10 cellular contexts compared by ENCODE assay signal in genomic region chr4:134200811-134201215, GRCh38. TPM values are rescaled to one million over a fixed set of nuclear protein-coding genes. Genes with fewer than 3 reads are reported as not detected.
DNase-seq lines count a peak whose midpoint lies in the region; ATAC-seq, FAIRE-seq and TF ChIP-seq lines count a peak whose summit lies in the region.
"Had no signal": no experiment of that assay in that cellular context is flagged by ENCODE, and none has a peak within 500 bp of the region (broad histone marks: within the 10 kb centered on the region; RNA-seq: fewer than 3 reads in every experiment).

No MANE protein-coding gene starts in this region.

- H3K56ac ChIP-seq in H1 (replicated peaks; ENCODE audit: insufficient read length, low read depth, low read length), result no peak overlapping the region
- peak overlapping the region; percentile 86 for H3K56ac ChIP-seq in mesendoderm (ENCODE audit: low read length)

- no peak for ATAC-seq in HG03108 (IDR thresholded peaks at IDR 0.05; ENCODE audit: unreplicated experiment)

- DNase-seq in H1 (ENCODE audit: low read depth in 1 of 2, low spot score in 2 of 2), result no peak
- no peak for DNase-seq in mesendoderm
- DNase-seq in type B pancreatic cell (ENCODE audit: extremely low spot score, unreplicated experiment), result no peak
- no peak for DNase-seq in DMS153 treated with DMSO at 0.1 percent for 48 hours (lab: John Stamatoyannopoulos, UW; ENCODE audit: unreplicated experiment)
- DNase-seq in small intestine, result no peak
- DNase-seq: activated naive CD8-positive, alpha-beta T cell treated with anti-CD3 and anti-CD28 coated beads for 36 hours; NCI-H187; T-helper 9 cell had no signal

- no peak for TF ChIP-seq POLR2A in H1 (IDR thresholded peaks at IDR 0.05; ENCODE audit: control extremely low read depth in 1 of 2, low read depth in 2 of 2, low read length in 2 of 2)

- H3K36me3 ChIP-seq in KOPT-K1 (ENCODE audit: insufficient read depth, low read length), result no peaks in the 10 kb centered on the region
- H3K36me3 ChIP-seq in H1 (ENCODE audit: control insufficient read depth in 2 of 4, insufficient read depth in 4 of 4, low read length in 3 of 4), result no peaks in the 10 kb centered on the region
- no peaks in the 10 kb centered on the region for H3K36me3 ChIP-seq in mesendoderm (ENCODE audit: control insufficient read depth, insufficient read depth, low read length)
- H3K36me3 ChIP-seq in small intestine (ENCODE audit: control insufficient read depth in 2 of 2, insufficient read depth in 2 of 2, low read length in 2 of 2), result no peaks in the 10 kb centered on the region

- peaks cover 6% of the 10 kb centered on the region for H3K9me3 Mint-ChIP-seq in type B pancreatic cell

- no peak overlapping the region for H2AK5ac ChIP-seq in H1 (ENCODE audit: low read depth, low read length)
- H2AK5ac ChIP-seq in mesendoderm (ENCODE audit: low read length), result no peak overlapping the region

- H3K4me3 ChIP-seq in H1 (ENCODE audit: extremely low read depth in 1 of 4, insufficient read depth in 2 of 4, low read depth in 3 of 4, low read length in 4 of 4) (peak overlapping the region; percentile 19 to 59 (median 34); a peak in 7 of 8 replicates), mesendoderm (ENCODE audit: low read length) (peak overlapping the region; percentile 52), small intestine (ENCODE audit: low read depth in 1 of 2, low read length in 2 of 2) (no peak overlapping the region)

- H3K4ac ChIP-seq in H1 (replicated peaks; ENCODE audit: insufficient read length, low read depth, low read length) (peak overlapping the region; percentile 7), mesendoderm (ENCODE audit: low read depth, low read length) (no peak overlapping the region)

- H3K4me2 ChIP-seq in H1 (ENCODE audit: insufficient read depth in 1 of 2, low read depth in 2 of 2, low read length in 2 of 2) (peak overlapping the region; percentile 46 to 58; a peak in 3 of 4 replicates), mesendoderm (ENCODE audit: low read length) (peak overlapping the region; percentile 54)

- POLR2A ChIA-PET in H1 (lab: Charles Lee; ENCODE audit: partially characterized antibody), result no interaction called here

- no peaks in the 10 kb centered on the region for H3K79me2 ChIP-seq in H1 (ENCODE audit: control insufficient read depth in 1 of 2, insufficient read depth in 2 of 2, low read length in 2 of 2)
- no peaks in the 10 kb centered on the region for H3K79me2 ChIP-seq in mesendoderm (ENCODE audit: control insufficient read depth, insufficient read depth, low read length)

- 0 out of 2 replicates have a peak overlapping the region, but pooled peaks have one; percentile 54 for H2AFZ ChIP-seq in H1 (ENCODE audit: low read length)

- no peaks in the 10 kb centered on the region for H3K79me1 ChIP-seq in H1 (ENCODE audit: low read depth, low read length)
- no peaks in the 10 kb centered on the region for H3K79me1 ChIP-seq in mesendoderm (ENCODE audit: low read length)

- H3K27ac Mint-ChIP-seq in type B pancreatic cell, result peak overlapping the region; percentile 55
- H3K27ac Mint-ChIP-seq: activated naive CD8-positive, alpha-beta T cell treated with anti-CD3 and anti-CD28 coated beads for 36 hours had no signal

- H3K9me3 ChIP-seq in KOPT-K1 (ENCODE audit: insufficient read depth, low read length, poor library complexity, severe bottlenecking) (no peaks in the 10 kb centered on the region), H1 (ENCODE audit: insufficient read depth in 2 of 2, low read depth in 1 of 2, low read length in 1 of 2) (peaks cover 3 to 4% of the 10 kb centered on the region in 2 experiments; a peak in 1 of 4 replicates), small intestine (ENCODE audit: control insufficient read depth, low read depth) (no peaks in the 10 kb centered on the region)

- H3K27ac ChIP-seq in KOPT-K1 (ENCODE audit: low read depth, low read length, poor library complexity, severe bottlenecking), result peak overlapping the region; percentile 80
- no peak overlapping the region for H3K27ac ChIP-seq in H1 (ENCODE audit: low read depth, low read length)
- H3K27ac ChIP-seq in mesendoderm (ENCODE audit: low read depth, low read length), result no peak overlapping the region
- H3K27ac ChIP-seq in small intestine (ENCODE audit: low read depth in 1 of 2, low read length in 1 of 2), result peak overlapping the region in 1 of 2 donors; percentile 47

- TF ChIP-seq EP300 in H1 (IDR thresholded peaks at IDR 0.05; ENCODE audit: borderline replicate concordance in 1 of 2, low read depth in 2 of 2, low read length in 2 of 2), result no peak

- no peak overlapping the region for H2BK120ac ChIP-seq in H1 (replicated peaks; ENCODE audit: low read depth, low read length)
- peak overlapping the region; percentile 82 for H2BK120ac ChIP-seq in mesendoderm (ENCODE audit: low read depth, low read length)

- H2BK15ac ChIP-seq in H1 (ENCODE audit: low read length) (0 out of 2 replicates have a peak overlapping the region, but pooled peaks have one; percentile 8), mesendoderm (replicated peaks; ENCODE audit: low read depth) (no peak overlapping the region)

- no peak overlapping the region; the same call in 1 of the 2 replicates for H2BK20ac ChIP-seq in H1 (ENCODE audit: low read length)

- no peak for TF ChIP-seq RAD21 in H1 (IDR thresholded peaks at IDR 0.05 in 1 of 2, conservative IDR thresholded peaks at IDR 0.05 in 1 of 2; ENCODE audit: low read depth in 2 of 2, low read length in 2 of 2)

- H2BK12ac ChIP-seq in H1 (ENCODE audit: low read depth, low read length), result peak overlapping the region; percentile 53; the same call in 1 of the 2 replicates

- H3K18ac ChIP-seq in H1 (ENCODE audit: extremely low read depth, low read length) (peak overlapping the region; percentile 66; the same call in 1 of the 2 replicates), mesendoderm (ENCODE audit: low read length) (peak overlapping the region; percentile 100)

- peak overlapping the region; percentile 88 for H3K4me3 Mint-ChIP-seq in type B pancreatic cell
- H3K4me3 Mint-ChIP-seq: activated naive CD8-positive, alpha-beta T cell treated with anti-CD3 and anti-CD28 coated beads for 36 hours had no signal

- H3K4me1 ChIP-seq in H1 (replicated peaks in 1 of 4; ENCODE audit: control insufficient read depth in 3 of 4, insufficient read depth in 4 of 4, low read length in 3 of 4) (peaks cover 0 to 3% (median under 1%) of the 10 kb centered on the region in 4 experiments; a peak in 3 of 7 replicates), mesendoderm (ENCODE audit: control insufficient read depth, low read depth, low read length) (peaks cover 4% of the 10 kb centered on the region), small intestine (ENCODE audit: control insufficient read depth in 2 of 2, insufficient read depth in 1 of 2, low read depth in 1 of 2, low read length in 1 of 2) (no peaks in the 10 kb centered on the region)

- 0 out of 2 replicates have a peak overlapping the region, but pooled peaks have one; percentile 9 for H4K8ac ChIP-seq in H1 (ENCODE audit: extremely low read depth, insufficient read depth, low read length)
- no peak overlapping the region for H4K8ac ChIP-seq in mesendoderm (ENCODE audit: low read depth, low read length)

- CTCF ChIA-PET in H1 (lab: Charles Lee; ENCODE audit: partially characterized antibody), result interaction anchor here (1.5 kb wide), 1 partner anchor 734 kb away, joined by 3 read pairs; no protein-coding TSS in a partner anchor

- H4K20me1 ChIP-seq in H1 (replicated peaks in 1 of 2; ENCODE audit: control insufficient read depth in 1 of 2, insufficient read depth in 2 of 2, low read length in 2 of 2), result no peaks in the 10 kb centered on the region

- H4K91ac ChIP-seq in H1 (replicated peaks; ENCODE audit: insufficient read length, low read length), result no peak overlapping the region

- H3K27me3 ChIP-seq in H1 (replicated peaks in 1 of 4; ENCODE audit: control insufficient read depth in 3 of 4, extremely low read depth in 1 of 4, insufficient read depth in 3 of 4, low read length in 3 of 4) (no peaks in the 10 kb centered on the region), mesendoderm (ENCODE audit: insufficient read depth, low read length, poor library complexity) (no peaks in the 10 kb centered on the region), small intestine (ENCODE audit: control insufficient read depth in 2 of 2, insufficient read depth in 2 of 2, low read length in 2 of 2) (no peaks in the 10 kb centered on the region)

- H3K27me3 Mint-ChIP-seq in type B pancreatic cell, result peaks cover 3% of the 10 kb centered on the region

- H3K23me2 ChIP-seq in H1 (ENCODE audit: low read depth, low read length), result no peaks in the 10 kb centered on the region; the same call in 1 of the 2 replicates

- 94% methylated on average over 10 of the region's 10 CpGs; no CpG with 5 or more reads in 1 of the 2 experiments for WGBS in H1 (ENCODE audit: extremely low coverage in 1 of 2, insufficient coverage in 1 of 2, insufficient read length in 1 of 2, insufficient replicate concordance in 2 of 2, low coverage in 1 of 2, low lambda C conversion rate in 2 of 2, missing lambda C conversion rate in 1 of 2), 2 experiments
- WGBS in mesendoderm (ENCODE audit: extremely low coverage, insufficient coverage, low lambda C conversion rate), result no CpG with 5 or more reads among the region's 10 CpGs
- WGBS in small intestine, 3 donors, result 72 to 83% (median 79%) methylated on average over 10 of the region's 10 CpGs

- H4K5ac ChIP-seq in H1 (ENCODE audit: insufficient read length, low read depth, low read length), result no peak overlapping the region
- H4K5ac ChIP-seq in mesendoderm (ENCODE audit: low read length), result no peak overlapping the region

- H3K9ac ChIP-seq in H1 (replicated peaks in 1 of 4; ENCODE audit: extremely low read depth in 1 of 4, low read depth in 3 of 4, low read length in 3 of 4) (no peak overlapping the region), mesendoderm (ENCODE audit: low read length) (peak overlapping the region; percentile 73)

- peaks cover 4% of the 10 kb centered on the region for H3K4me1 Mint-ChIP-seq in type B pancreatic cell (ENCODE audit: unreplicated experiment)
- H3K4me1 Mint-ChIP-seq: activated naive CD8-positive, alpha-beta T cell treated with anti-CD3 and anti-CD28 coated beads for 36 hours had no signal

- H3K23ac ChIP-seq in H1 (ENCODE audit: insufficient read length), result no peak overlapping the region
- no peak overlapping the region for H3K23ac ChIP-seq in mesendoderm (ENCODE audit: low read length)

- H3K14ac ChIP-seq in H1 (ENCODE audit: insufficient read length), result no peak overlapping the region

- 0 out of 2 replicates have a peak overlapping the region, but pooled peaks have one; percentile 2 for H2BK5ac ChIP-seq in H1 (ENCODE audit: low read depth, low read length)
- no peak overlapping the region for H2BK5ac ChIP-seq in mesendoderm (ENCODE audit: low read length)

- FAIRE-seq in H1 (lab: Jason Lieb, UNC) (no peak), small intestine (lab: Jason Lieb, UNC) (no peak)

- TF ChIP-seq CTCF in H1 (IDR thresholded peaks at IDR 0.05; ENCODE audit: control extremely low read depth in 1 of 3, insufficient read depth in 1 of 3, low read depth in 1 of 3, low read length in 3 of 3), result no peak
- no peak for TF ChIP-seq CTCF in type B pancreatic cell (conservative IDR thresholded peaks at IDR 0.05)

- H3K36me3 Mint-ChIP-seq in type B pancreatic cell, result no peaks in the 10 kb centered on the region
- H3K36me3 Mint-ChIP-seq: activated naive CD8-positive, alpha-beta T cell treated with anti-CD3 and anti-CD28 coated beads for 36 hours had no signal

RNA-seq across cellular contexts. Expression of gene PABPC4L, which starts 0.8 kb away (rescaled TPM):
- 4.2 and 4.3 TPM in 2 replicates for total RNA-seq in H1 (2021; fragmentation: NEBNext Ultra II Directional; extraction: Animal tissue kit (Norgen Biotek cat#: 25700))
- polyA plus RNA-seq in H1 (2011; rRNA removed) (0.36 and 0.51 TPM in 2 replicates), small intestine (under 1 TPM in 1 of 3 donors, not detected in 2; 0.21 TPM)
- 0.74 TPM for polyA plus RNA-seq in H1 (2011; cell fraction: cytosol; rRNA removed)
- polyA plus RNA-seq in H1 (2011; cell fraction: nucleus; rRNA removed), result 0.33 TPM
- 0.50 to 1.3 TPM (median 0.74 TPM) in 4 replicates for polyA plus RNA-seq in H1 (2012, experiment 1 of 2)
- 0.14 TPM for polyA plus RNA-seq in H1 (2012, experiment 2 of 2)
- polyA plus RNA-seq in H1 (2013, experiment 1 of 2), result 3.4 TPM
- 2.7 TPM for polyA plus RNA-seq in H1 (2013, experiment 2 of 2)
- polyA minus RNA-seq in H1 (2011; rRNA and poly(A)+ RNA removed), result 2.2 and 2.3 TPM in 2 replicates
- 0.88 TPM for polyA minus RNA-seq in H1 (2011; cell fraction: cytosol; rRNA and poly(A)+ RNA removed)
- polyA minus RNA-seq in H1 (2011; cell fraction: nucleus; rRNA and poly(A)+ RNA removed), result 2.6 TPM
- 3.8 TPM for polyA plus RNA-seq in mesendoderm (2013, experiment 1 of 2)
- 4.4 TPM for polyA plus RNA-seq in mesendoderm (2013, experiment 2 of 2)
- total RNA-seq in type B pancreatic cell (ENCODE audit: low replicate concordance), result 2.0 and 6.0 TPM in 2 replicates
- total RNA-seq: activated naive CD8-positive, alpha-beta T cell treated with anti-CD3 and anti-CD28 coated beads for 36 hours had no signal

Comparison
In these comparisons a context has a peak if more than half of its experiments do, and no peak if none do; other contexts are left out.
1. H3K4me3 ChIP-seq: peak in H1 (4 of 4) and mesendoderm (single experiment); none in small intestine (0 of 2).